Comparison of ENCODE assay signal across 1 cellular context in the genomic region with DNA sequence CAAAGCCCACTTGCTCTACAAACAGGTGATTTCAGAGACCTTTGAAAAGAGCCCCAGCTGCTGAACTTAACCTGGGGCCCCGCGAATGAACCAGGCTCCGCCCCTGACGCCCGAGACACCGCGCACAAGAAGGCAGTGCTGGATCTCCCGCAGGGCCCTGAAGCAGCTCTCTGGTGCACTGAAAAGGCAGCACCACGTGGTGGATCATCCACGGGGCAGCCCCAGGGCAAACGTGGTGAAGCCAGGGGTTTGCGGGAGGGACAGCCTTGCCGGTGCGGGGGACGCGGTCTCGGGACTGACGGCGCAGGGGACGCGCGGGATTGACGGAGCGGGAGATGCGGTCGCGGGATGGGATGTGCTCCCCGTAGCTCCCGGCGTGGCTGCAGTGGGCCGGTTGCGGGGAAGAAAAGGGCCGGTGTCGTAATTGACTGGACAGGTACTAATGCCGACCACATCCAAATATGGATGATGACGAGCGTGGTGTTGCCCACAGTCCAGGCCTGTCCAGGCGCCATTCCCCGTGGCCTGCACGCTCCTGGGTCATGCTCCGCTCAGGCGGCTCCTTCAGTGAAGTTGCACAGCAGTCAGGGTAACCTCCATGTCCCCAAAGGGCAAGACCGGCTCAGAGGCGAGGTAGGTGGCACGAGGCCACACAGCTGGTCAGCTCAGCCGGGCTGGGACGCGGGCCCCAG.
A peak's percentile ranks its signal among the peaks of the same experiment; 100 is the strongest.
TF ChIP-seq lines count a peak whose summit lies in the region.

No MANE protein-coding gene starts in this region.

TF ChIP-seq in H1, 55 proteins besides CTCF, POLR2A, EP300 and RAD21:
- TF ChIP-seq, protein P1, sequence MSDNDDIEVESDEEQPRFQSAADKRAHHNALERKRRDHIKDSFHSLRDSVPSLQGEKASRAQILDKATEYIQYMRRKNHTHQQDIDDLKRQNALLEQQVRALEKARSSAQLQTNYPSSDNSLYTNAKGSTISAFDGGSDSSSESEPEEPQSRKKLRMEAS (IDR thresholded peaks at IDR 0.05) = peak; percentile 63; the same call in 1 of the 2 replicates
- no peak for TF ChIP-seq RFX5 (IDR thresholded peaks at IDR 0.05; ENCODE audit: borderline replicate concordance, low read depth, low read length)
- TF ChIP-seq ASH2L (IDR thresholded peaks at IDR 0.05; ENCODE audit: low read length) = no peak
- TF ChIP-seq RNF2 (IDR thresholded peaks at IDR 0.05; ENCODE audit: borderline replicate concordance, low read depth, low read length, missing control alignments, poor library complexity, severe bottlenecking) = no peak
- no peak for TF ChIP-seq POLR2AphosphoS5 (IDR thresholded peaks at IDR 0.05; ENCODE audit: low read depth, low read length)
- no peak for TF ChIP-seq CTBP2 (IDR thresholded peaks at IDR 0.05; ENCODE audit: borderline replicate concordance, insufficient read depth, insufficient read length, low read length)
- TF ChIP-seq SAP30 (IDR thresholded peaks at IDR 0.05; ENCODE audit: insufficient read depth, insufficient replicate concordance, low read length) = no peak
